1 cellular context compared by ENCODE assay signal in genomic region chr6:26017567-26017966, GRCh38.
TF ChIP-seq lines count a peak whose summit lies in the region.

No MANE protein-coding gene starts in this region.

TF ChIP-seq in GM23338, 12 proteins besides CTCF, POLR2A, EP300 and RAD21 (continued from another document):
- TF ChIP-seq ZNF462 (CRISPR knock-in tag; IDR thresholded peaks at IDR 0.05): no peak
- TF ChIP-seq JUNB (IDR thresholded peaks at IDR 0.05; ENCODE audit: unreplicated experiment): no peak
- TF ChIP-seq POLR2AphosphoS5 (IDR thresholded peaks at IDR 0.05; ENCODE audit: low read depth): peak; percentile 41; the same call in 1 of the 2 replicates
- no peak for TF ChIP-seq NANOG (IDR thresholded peaks at IDR 0.05; ENCODE audit: borderline replicate concordance)
- TF ChIP-seq EZH2phosphoT487 (IDR thresholded peaks at IDR 0.05; ENCODE audit: unreplicated experiment): no peak
- no peak for TF ChIP-seq ZNF331 (CRISPR knock-in tag; IDR thresholded peaks at IDR 0.05; ENCODE audit: low read depth)
- peak; percentile 64 for TF ChIP-seq CREB1 (CRISPR knock-in tag; IDR thresholded peaks at IDR 0.05; ENCODE audit: low read depth)
